Comparison of ENCODE assay signal across 8 cellular contexts in genomic region chr12:124388679-124389536, GRCh38.
DNase-seq lines count a peak whose midpoint lies in the region; ATAC-seq and TF ChIP-seq lines count a peak whose summit lies in the region.

No MANE protein-coding gene starts in this region.

- peak; percentile 78 to 90 (median 87) for DNase-seq in NCI-H1417 (lab: John Stamatoyannopoulos, UW)
- DNase-seq in NCI-H1417 treated with DMSO at 0.1 percent for 48 hours (lab: John Stamatoyannopoulos, UW), result no peak
- peak; percentile 79 to 80 for DNase-seq in SJCRH30
- DNase-seq in activated naive CD8-positive, alpha-beta T cell treated with anti-CD3 and anti-CD28 coated beads for 36 hours, result peak; percentile 75
- peak; percentile 84 for DNase-seq in glutamatergic neuron
- DNase-seq in nucleus accumbens (lab: John Stamatoyannopoulos, UW), result peak in 55 of 56 donors; percentile 40 to 91 (median 80)
- peak; percentile 91 for DNase-seq in stomach

- peak overlapping the region; percentile 68 for H3K27ac ChIP-seq in SJCRH30
- H3K27ac ChIP-seq in stomach, result peak overlapping the region; percentile 90 to 95 (median 95)

- no peaks in the 10 kb centered on the region for H3K9me3 Mint-ChIP-seq in activated naive CD8-positive, alpha-beta T cell treated with anti-CD3 and anti-CD28 coated beads for 36 hours
- peaks cover 14% of the 10 kb centered on the region for H3K9me3 Mint-ChIP-seq in glutamatergic neuron (ENCODE audit: unreplicated experiment)

- TF ChIP-seq POLR2A in stomach (IDR thresholded peaks at IDR 0.05), result peak in 2 of 4 donors; percentile 17 to 33

- H3K27me3 Mint-ChIP-seq in activated naive CD8-positive, alpha-beta T cell treated with anti-CD3 and anti-CD28 coated beads for 36 hours, result no peaks in the 10 kb centered on the region
- H3K27me3 Mint-ChIP-seq in glutamatergic neuron (ENCODE audit: unreplicated experiment), result peaks cover 17% of the 10 kb centered on the region

- no peak for ATAC-seq in HG03457 (IDR thresholded peaks at IDR 0.05; ENCODE audit: unreplicated experiment)

- H3K36me3 ChIP-seq in SJCRH30 (peaks cover 25% of the 10 kb centered on the region), stomach (peaks cover 20 to 30% (median 23%) of the 10 kb centered on the region in 4 donors)

- peak overlapping the region; percentile 45 for H3K4me3 Mint-ChIP-seq in activated naive CD8-positive, alpha-beta T cell treated with anti-CD3 and anti-CD28 coated beads for 36 hours
- no peak overlapping the region for H3K4me3 Mint-ChIP-seq in glutamatergic neuron (ENCODE audit: unreplicated experiment)

- WGBS in stomach, 5 donors, result 1 to 12% (median 3%) methylated on average over 30 to 68 of the region's 68 CpGs

- TF ChIP-seq CTCF in glutamatergic neuron (IDR thresholded peaks at IDR 0.05; ENCODE audit: partially characterized antibody, unreplicated experiment), result no peak
- no peak for TF ChIP-seq CTCF in stomach (IDR thresholded peaks at IDR 0.05)

- no peak overlapping the region for H3K27ac Mint-ChIP-seq in activated naive CD8-positive, alpha-beta T cell treated with anti-CD3 and anti-CD28 coated beads for 36 hours
- peak overlapping the region; percentile 66 for H3K27ac Mint-ChIP-seq in glutamatergic neuron (ENCODE audit: unreplicated experiment)

- peak; percentile 26 for TF ChIP-seq EP300 in stomach (IDR thresholded peaks at IDR 0.05)

- H3K9me3 ChIP-seq in SJCRH30 (replicated peaks) (no peaks in the 10 kb centered on the region), stomach (no peaks in the 10 kb centered on the region)

- intact Hi-C loops in stomach (cut with DNase I; ENCODE audit: low total_unique reads), result no loop called here

- H3K4me3 ChIP-seq in SJCRH30, result peak overlapping the region; percentile 67
- H3K4me3 ChIP-seq in stomach, result peak overlapping the region; percentile 45 to 53 (median 51)

- H3K27me3 ChIP-seq in SJCRH30 (no peaks in the 10 kb centered on the region), stomach (no peaks in the 10 kb centered on the region)

- H3K36me3 Mint-ChIP-seq in activated naive CD8-positive, alpha-beta T cell treated with anti-CD3 and anti-CD28 coated beads for 36 hours, result peaks cover 6% of the 10 kb centered on the region
- H3K36me3 Mint-ChIP-seq in glutamatergic neuron (ENCODE audit: unreplicated experiment), result peaks cover 5% of the 10 kb centered on the region

- peaks cover 36% of the 10 kb centered on the region for H3K4me1 Mint-ChIP-seq in activated naive CD8-positive, alpha-beta T cell treated with anti-CD3 and anti-CD28 coated beads for 36 hours
- H3K4me1 Mint-ChIP-seq in glutamatergic neuron (ENCODE audit: low read depth, unreplicated experiment), result peaks cover 26% of the 10 kb centered on the region

- peaks cover 48% of the 10 kb centered on the region for H3K4me1 ChIP-seq in SJCRH30
- H3K4me1 ChIP-seq in stomach, result peaks cover 72 to 100% (median 93%) of the 10 kb centered on the region in 4 donors
